ENCODE assay signal across 20 cellular contexts in the genomic region with DNA sequence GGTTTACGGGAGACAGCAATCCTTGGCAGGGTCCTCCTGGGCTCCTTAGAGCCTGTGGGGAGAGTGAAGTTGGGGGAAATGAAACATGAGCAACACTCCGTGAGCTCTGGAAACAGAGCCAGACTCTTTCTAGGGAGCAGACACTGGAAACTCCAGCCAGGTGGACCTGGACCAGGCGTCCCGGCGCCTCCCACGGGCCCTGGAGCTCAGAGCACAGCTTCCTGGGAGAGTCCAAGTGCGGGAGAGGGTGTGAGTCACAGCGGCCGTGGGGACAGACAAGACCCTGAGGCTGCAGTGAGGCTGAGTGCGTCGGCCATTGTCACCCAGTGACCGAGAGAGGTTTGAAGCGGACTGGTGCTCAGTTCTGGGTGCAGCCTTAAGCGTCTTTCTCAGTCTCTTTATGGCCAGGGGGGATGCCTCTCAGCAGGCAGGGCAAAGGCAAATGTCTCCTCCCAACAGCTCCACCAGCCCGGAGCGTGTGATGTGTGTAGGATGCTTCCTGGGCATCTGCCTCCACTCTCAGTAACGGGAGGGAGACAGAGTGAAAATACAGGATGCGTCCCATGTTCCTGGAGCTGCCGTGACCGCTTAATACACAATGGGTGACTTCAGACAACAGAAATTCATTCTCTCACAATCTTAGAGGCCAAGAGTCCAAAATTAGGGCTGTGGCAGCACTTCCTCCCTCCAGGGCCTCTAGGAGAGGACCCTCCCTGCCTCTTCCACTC.
DNase-seq lines count a peak whose midpoint lies in the region; ATAC-seq and TF ChIP-seq lines count a peak whose summit lies in the region.
"Had no signal": no experiment of that assay in that cellular context is flagged by ENCODE, and none has a peak within 500 bp of the region (broad histone marks: within the 10 kb centered on the region; RNA-seq: fewer than 3 reads in every experiment).

No MANE protein-coding gene starts in this region.

- ATAC-seq in HG03442 (IDR thresholded peaks at IDR 0.05; ENCODE audit: unreplicated experiment) = no peak
- ATAC-seq: GM23338, HCT116 had no signal

- no peaks in the 10 kb centered on the region for H3K27me3 Mint-ChIP-seq in endothelial cell (ENCODE audit: unreplicated experiment)
- H3K27me3 Mint-ChIP-seq in nephron (ENCODE audit: low read depth) = peaks cover 26% of the 10 kb centered on the region
- H3K27me3 Mint-ChIP-seq: CD4-positive, CD25-positive, alpha-beta regulatory T cell had no signal

- H3K9me3 Mint-ChIP-seq in endothelial cell (ENCODE audit: unreplicated experiment) = no peaks in the 10 kb centered on the region
- peaks cover 4% of the 10 kb centered on the region for H3K9me3 Mint-ChIP-seq in nephron
- H3K9me3 Mint-ChIP-seq: GM23338 had no signal

- no peaks in the 10 kb centered on the region for H3K36me3 Mint-ChIP-seq in endothelial cell (ENCODE audit: low read depth, unreplicated experiment)
- peaks cover 4% of the 10 kb centered on the region for H3K36me3 Mint-ChIP-seq in nephron (ENCODE audit: low read depth)
- H3K36me3 Mint-ChIP-seq: CD4-positive, CD25-positive, alpha-beta regulatory T cell; IgD-negative memory B cell had no signal

- H3K4me1 Mint-ChIP-seq in endothelial cell (ENCODE audit: unreplicated experiment) (peaks cover 13% of the 10 kb centered on the region), nephron (peaks cover 29% of the 10 kb centered on the region)
- H3K4me1 Mint-ChIP-seq: CD4-positive, CD25-positive, alpha-beta regulatory T cell; GM23338; IgD-negative memory B cell had no signal

- no peak for TF ChIP-seq CTCF in endothelial cell (IDR thresholded peaks at IDR 0.05; ENCODE audit: unreplicated experiment)
- TF ChIP-seq CTCF in nephron (IDR thresholded peaks at IDR 0.05; ENCODE audit: unreplicated experiment in 3 of 3) = no peak

- no peak overlapping the region for H3K4me3 Mint-ChIP-seq in endothelial cell (ENCODE audit: unreplicated experiment)
- no peak overlapping the region for H3K4me3 Mint-ChIP-seq in nephron
- H3K4me3 Mint-ChIP-seq: CD4-positive, CD25-positive, alpha-beta regulatory T cell; GM23338; IgD-negative memory B cell had no signal

- H3K27ac Mint-ChIP-seq in endothelial cell (ENCODE audit: unreplicated experiment) = peak overlapping the region; percentile 79
- H3K27ac Mint-ChIP-seq in nephron = peak overlapping the region in 2 of 3 experiments; percentile 12 to 29
- H3K27ac Mint-ChIP-seq: CD4-positive, CD25-positive, alpha-beta regulatory T cell; GM23338; IgD-negative memory B cell had no signal

- DNase-seq in RPMI7951 (ENCODE audit: low read depth) (peak; percentile 18), endothelial cell (ENCODE audit: low spot score) (no peak), superior temporal gyrus (ENCODE audit: extremely low spot score) (peak; percentile 40), NCI-H2196 (lab: John Stamatoyannopoulos, UW; ENCODE audit: unreplicated experiment) (no peak), cerebellar cortex (ENCODE audit: low spot score) (no peak)
- DNase-seq: CD4-positive, CD25-positive, alpha-beta regulatory T cell; COR-L47; DND-41; MV-4-11; NCI-H1105 treated with DMSO at 0.1 percent for 48 hours; NCI-H1694; NCI-H2081; NCI-H2171; NCI-H524 treated with DMSO at 0.1 percent for 48 hours; Peyer's patch had no signal

Comparison
In these comparisons a context has a peak if more than half of its experiments do, and no peak if none do; other contexts are left out.
1. DNase-seq: peak in RPMI7951 (single experiment) and superior temporal gyrus (single experiment); none in endothelial cell (single experiment), NCI-H2196 (single experiment) and cerebellar cortex (single experiment).